Comparison of ENCODE assay signal across 8 cellular contexts in the genomic region with DNA sequence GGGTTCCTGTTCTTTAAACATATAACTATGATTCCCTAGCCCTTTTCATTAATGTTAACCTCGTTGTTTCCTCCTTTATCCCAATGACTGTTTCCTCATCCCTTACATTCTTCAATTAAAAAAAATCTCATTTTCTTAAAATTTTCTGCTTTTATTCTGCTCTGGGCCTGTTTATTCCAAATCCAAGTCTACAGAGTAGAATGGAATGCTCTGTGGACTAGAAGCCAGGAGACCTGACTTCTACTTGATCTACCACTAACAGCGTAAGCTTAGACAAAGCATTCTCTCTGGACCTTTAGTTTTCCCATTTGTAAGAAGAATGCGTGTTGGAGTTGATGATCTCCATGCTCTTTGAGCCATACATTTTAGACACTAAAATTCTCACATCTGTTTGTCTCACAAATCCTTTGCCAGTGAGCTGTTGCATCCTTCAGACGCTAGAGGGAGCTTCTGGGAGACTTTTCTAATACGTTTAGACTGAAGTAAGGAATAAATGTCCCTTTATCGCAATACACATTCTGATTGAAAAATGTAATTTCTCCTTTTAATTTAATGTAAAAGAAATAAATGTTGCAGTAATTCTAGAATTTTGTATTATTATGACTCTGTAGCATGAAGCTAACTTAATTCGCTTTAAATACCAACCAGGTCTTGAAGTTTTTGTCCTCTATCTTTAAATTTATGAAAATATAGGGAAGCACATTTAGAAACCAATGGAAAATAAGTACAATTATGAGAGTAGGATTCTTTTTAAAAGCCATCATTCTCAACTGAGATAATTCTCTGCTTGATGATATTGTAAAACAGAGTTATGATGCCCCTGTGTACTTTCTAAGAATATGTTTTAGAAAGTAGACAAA. TPM values are rescaled to one million over a fixed set of nuclear protein-coding genes. Genes with fewer than 3 reads are reported as not detected.
DNase-seq lines count a peak whose midpoint lies in the region; ATAC-seq lines count a peak whose summit lies in the region.

No MANE protein-coding gene starts in this region.

- peak; percentile 85 for ATAC-seq in GM19395 (IDR thresholded peaks at IDR 0.05; ENCODE audit: unreplicated experiment)
- ATAC-seq in HG03442 (IDR thresholded peaks at IDR 0.05; ENCODE audit: unreplicated experiment): peak; percentile 69
- ATAC-seq in sciatic nerve: no peak

- intact Hi-C loops in sciatic nerve (cut with DNase I): no loop called here

- DNase-seq in Daoy (ENCODE audit: low read depth) (peak; percentile 59), NCI-H460 (ENCODE audit: extremely low read depth, low read depth) (peak; percentile 64), amniotic stem cell (lab: John Stamatoyannopoulos, UW) (peak; percentile 37), iPS DF 4.7 (ENCODE audit: extremely low read depth, low spot score) (peak; percentile 36), sciatic nerve (ENCODE audit: low spot score) (no peak)
- DNase-seq in stimulated activated CD4-positive, alpha-beta T cell treated with anti-CD3 and anti-CD28 coated beads, Interleukin-2, amount 100 ng/mL, for 24 hours: peak; percentile 25 to 32

RNA-seq across cellular contexts. Expression of gene GMNC, which starts 21.7 kb away (rescaled TPM):
- not detected in 2 replicates for total RNA-seq in Daoy (2014; rRNA removed; shearing (Covaris generic))
- not detected in 2 replicates for total RNA-seq in NCI-H460 (2014; rRNA removed; shearing (Covaris generic))
- polyA plus RNA-seq in NCI-H460 (2014; cell fraction: nucleus; rRNA removed): not detected in 2 replicates
- total RNA-seq in sciatic nerve: not detected
